Comparison of ENCODE assay signal across 7 cellular contexts in the genomic region with DNA sequence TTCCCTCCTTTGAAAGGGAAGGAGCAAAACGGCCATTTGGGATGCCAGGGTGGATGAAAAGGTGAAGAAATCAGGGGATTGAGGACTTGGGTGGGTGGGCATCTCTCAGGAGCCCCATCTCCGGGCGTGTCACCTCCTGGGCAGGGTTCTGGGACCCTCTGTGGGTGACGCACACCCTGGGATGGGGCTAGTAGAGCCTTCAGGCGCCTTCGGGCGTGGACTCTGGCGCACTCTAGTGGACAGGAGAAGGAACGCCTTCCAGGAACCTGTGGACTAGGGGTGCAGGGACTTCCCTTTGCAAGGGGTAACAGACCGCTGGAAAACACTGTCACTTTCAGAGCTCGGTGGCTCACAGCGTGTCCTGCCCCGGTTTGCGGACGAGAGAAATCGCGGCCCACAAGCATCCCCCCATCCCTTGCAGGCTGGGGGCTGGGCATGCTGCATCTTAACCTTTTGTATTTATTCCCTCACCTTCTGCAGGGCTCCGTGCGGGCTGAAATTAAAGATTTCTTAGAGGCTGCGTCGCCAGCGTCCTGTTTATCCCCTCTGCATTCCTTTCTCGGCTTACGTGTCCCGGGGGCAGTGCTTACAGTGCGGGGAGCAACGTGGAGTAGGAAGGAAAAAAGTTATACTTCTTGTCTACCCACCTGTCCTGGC. TPM values are rescaled to one million over a fixed set of nuclear protein-coding genes. Genes with fewer than 3 reads are reported as not detected.
DNase-seq lines count a peak whose midpoint lies in the region; TF ChIP-seq lines count a peak whose summit lies in the region.

No MANE protein-coding gene starts in this region.

- no peak for TF ChIP-seq POLR2A in lower leg skin (IDR thresholded peaks at IDR 0.05)

- H2AFZ ChIP-seq in hepatocyte: no peak overlapping the region

- intact Hi-C loops in lower leg skin (cut with DNase I; ENCODE audit: low total_unique reads): loop anchor here (10.0 kb wide), 1 partner anchor 79 kb away; no protein-coding TSS in a partner anchor

- H3K36me3 ChIP-seq in hepatocyte (replicated peaks; ENCODE audit: insufficient read depth, low read depth) (no peaks in the 10 kb centered on the region), skeletal muscle satellite cell (ENCODE audit: insufficient read depth, low read length) (no peaks in the 10 kb centered on the region)

- H3K27me3 ChIP-seq in hepatocyte (no peaks in the 10 kb centered on the region), skeletal muscle satellite cell (ENCODE audit: control insufficient read depth, insufficient read depth, low read length) (no peaks in the 10 kb centered on the region)

- DNase-seq in GM13976 (ENCODE audit: low spot score) (peak; percentile 91), NCI-H1105 treated with DMSO at 0.1 percent for 48 hours (lab: John Stamatoyannopoulos, UW) (peak; percentile 72), T-helper 1 cell (peak in 4 of 5 donors; percentile 54 to 69 (median 60)), amygdala (lab: John Stamatoyannopoulos, UW) (peak in 37 of 56 donors; percentile 2 to 60 (median 23)), hepatocyte (ENCODE audit: low spot score) (peak; percentile 84), lower leg skin (ENCODE audit: low spot score in 2 of 2) (no peak)

- H3K4me2 ChIP-seq in hepatocyte (peak overlapping the region; percentile 72), skeletal muscle satellite cell (ENCODE audit: low read length) (peak overlapping the region; percentile 58)

- H3K9me3 ChIP-seq in hepatocyte (ENCODE audit: low read depth) (no peaks in the 10 kb centered on the region), skeletal muscle satellite cell (replicated peaks; ENCODE audit: low read length) (no peaks in the 10 kb centered on the region)

- no peaks in the 10 kb centered on the region for H3K79me2 ChIP-seq in hepatocyte

- H3K9me2 ChIP-seq in hepatocyte (replicated peaks; ENCODE audit: insufficient read depth): no peaks in the 10 kb centered on the region

- TF ChIP-seq CTCF in GM13976 (IDR thresholded peaks at IDR 0.05; ENCODE audit: borderline replicate concordance, control extremely low read depth, extremely low read depth, insufficient read depth, missing control alignments) (peak; percentile 96), hepatocyte (IDR thresholded peaks at IDR 0.05; ENCODE audit: poor library complexity) (peak; percentile 85), lower leg skin (IDR thresholded peaks at IDR 0.05) (peak in 1 of 3 donors; percentile 32)

- no peak overlapping the region for H3K9ac ChIP-seq in skeletal muscle satellite cell (ENCODE audit: low read depth, low read length)

- H4K20me1 ChIP-seq in hepatocyte (ENCODE audit: insufficient read depth, poor library complexity, severe bottlenecking): no peaks in the 10 kb centered on the region

- H3K4me1 ChIP-seq in hepatocyte (ENCODE audit: insufficient read depth): no peaks in the 10 kb centered on the region
- peaks cover 4% of the 10 kb centered on the region for H3K4me1 ChIP-seq in skeletal muscle satellite cell (ENCODE audit: control insufficient read depth, insufficient read depth, low read length)

- 7% methylated on average over 27 of the region's 27 CpGs for WGBS in hepatocyte (ENCODE audit: low lambda C conversion rate, missing lambda C conversion rate)
- WGBS in lower leg skin, 2 donors: 20 to 24% methylated on average over 27 of the region's 27 CpGs

- in situ Hi-C loops in GM13976 (cut with MboI; ENCODE audit: low sequenced_read_pairs, unreplicated experiment): no loop called here

- H3K27ac ChIP-seq in hepatocyte: no peak overlapping the region

- H3K4me3 ChIP-seq in hepatocyte (no peak overlapping the region), skeletal muscle satellite cell (ENCODE audit: low read length) (no peak overlapping the region), lower leg skin (ENCODE audit: low read depth, poor library complexity, severe bottlenecking) (no peak overlapping the region)

RNA-seq across cellular contexts. Expression of a gene that starts 15.2 kb away (rescaled TPM):
- total RNA-seq in hepatocyte: 0.07 TPM in 1 of 2 replicates, not detected in the other
- polyA plus RNA-seq in hepatocyte: 0.16 TPM in 1 of 2 replicates, not detected in the other
- total RNA-seq in skeletal muscle satellite cell (2012; rRNA removed): not detected in 2 replicates
- 1 to 10 TPM in 2 of 4 donors, under 1 TPM in 1, not detected in 1; 0.19 to 3.4 (median 2.2) TPM for total RNA-seq in lower leg skin

RNA-seq across cellular contexts. Expression of a gene that starts 22.4 kb away (rescaled TPM):
- total RNA-seq in hepatocyte (42.8 and 44.9 TPM in 2 replicates), lower leg skin (10 to 100 TPM; 28.4 to 40.4 (median 32.5) TPM)
- 85.5 and 94.2 TPM in 2 replicates for polyA plus RNA-seq in hepatocyte
- 76.8 and 97.6 TPM in 2 replicates for total RNA-seq in skeletal muscle satellite cell (2012; rRNA removed)

RNA-seq across cellular contexts. Expression of a gene that starts 27.5 kb away (rescaled TPM):
- total RNA-seq in hepatocyte (0.24 and 1.5 TPM in 2 replicates), lower leg skin (100 to 1,000 TPM in 1 of 4 donors, 10 to 100 TPM in 3; 74.3 to 105 (median 84.2) TPM)
- polyA plus RNA-seq in hepatocyte: 0.29 and 0.45 TPM in 2 replicates
- total RNA-seq in skeletal muscle satellite cell (2012; rRNA removed): not detected in 2 replicates

Comparison
In these comparisons a context has a peak if more than half of its experiments do, and no peak if none do; other contexts are left out.
1. DNase-seq: peak in GM13976 (single experiment), NCI-H1105 treated with DMSO at 0.1 percent for 48 hours (single experiment), T-helper 1 cell (4 of 5), amygdala (37 of 56) and hepatocyte (single experiment); none in lower leg skin (0 of 2).
2. RNA of a gene that starts 27.5 kb away (total RNA-seq): 74.3 to 105 TPM in lower leg skin; 0.24 to 1.5 TPM in hepatocyte; every median in the first group is over 10 times any median in the second.